ENCODE assay signal across 9 cellular contexts in genomic region chr14:23308721-23309445, GRCh38. TPM values are rescaled to one million over a fixed set of nuclear protein-coding genes. Genes with fewer than 3 reads are reported as not detected.
DNase-seq lines count a peak whose midpoint lies in the region; TF ChIP-seq lines count a peak whose summit lies in the region.
"Had no signal": no experiment of that assay in that cellular context is flagged by ENCODE, and none has a peak within 500 bp of the region (broad histone marks: within the 10 kb centered on the region; RNA-seq: fewer than 3 reads in every experiment).

No MANE protein-coding gene starts in this region.

- H4K20me1 ChIP-seq in smooth muscle cell (ENCODE audit: low read depth): peaks cover 46% of the 10 kb centered on the region

- peaks cover 6% of the 10 kb centered on the region for H3F3A ChIP-seq in smooth muscle cell (ENCODE audit: low read depth)

- no peak overlapping the region for H3K4me3 ChIP-seq in smooth muscle cell

- in situ Hi-C loops in GM13976 (cut with MboI; ENCODE audit: low sequenced_read_pairs, unreplicated experiment): no loop called here

- peaks cover 56% of the 10 kb centered on the region for H3K79me2 ChIP-seq in smooth muscle cell (ENCODE audit: low read depth)

- peaks cover 16% of the 10 kb centered on the region for H3K4me1 ChIP-seq in smooth muscle cell (ENCODE audit: low read depth)

- WGBS in smooth muscle cell (ENCODE audit: low lambda C conversion rate): 98% methylated on average over 17 of the region's 17 CpGs

- no peaks in the 10 kb centered on the region for H3K36me3 ChIP-seq in smooth muscle cell (ENCODE audit: low read depth)

- no peak overlapping the region for H2AFZ ChIP-seq in smooth muscle cell (ENCODE audit: low read depth)

- H3K9ac ChIP-seq in smooth muscle cell (ENCODE audit: low read depth): no peak overlapping the region

- no peak for TF ChIP-seq CTCF in VCaP (conservative IDR thresholded peaks at IDR 0.05)
- TF ChIP-seq CTCF in smooth muscle cell (IDR thresholded peaks at IDR 0.05; ENCODE audit: borderline replicate concordance, insufficient read depth, poor library complexity, severe bottlenecking): no peak
- no peak for TF ChIP-seq CTCF in GM13976 (IDR thresholded peaks at IDR 0.05; ENCODE audit: borderline replicate concordance, control extremely low read depth, extremely low read depth, insufficient read depth, missing control alignments)

- no peaks in the 10 kb centered on the region for H3K9me3 ChIP-seq in smooth muscle cell (replicated peaks; ENCODE audit: low read depth)

- no peaks in the 10 kb centered on the region for H3K27me3 ChIP-seq in smooth muscle cell (ENCODE audit: low read depth)

- no peak for DNase-seq in epithelial cell of prostate (ENCODE audit: low read depth, low spot score)
- DNase-seq in smooth muscle cell (lab: John Stamatoyannopoulos, UW; ENCODE audit: unreplicated experiment): no peak
- DNase-seq in NCI-H1417 (lab: John Stamatoyannopoulos, UW): no peak
- no peak for DNase-seq in GM13976 (ENCODE audit: low spot score)
- no peak for DNase-seq in stimulated activated naive CD4-positive, alpha-beta T cell treated with Interleukin-2 at 50 U/mL for 16 hours (lab: John Stamatoyannopoulos, UW)
- DNase-seq: DMS79, NCI-H1694, T-cell had no signal

- peak overlapping the region; percentile 99 for H3K4me2 ChIP-seq in smooth muscle cell

- H3K27ac ChIP-seq in VCaP (peak overlapping the region; percentile 87; the same call in 1 of the 2 replicates), epithelial cell of prostate (peak overlapping the region; percentile 87), smooth muscle cell (ENCODE audit: low read depth) (no peak overlapping the region)

RNA-seq across cellular contexts. Expression of gene BCL2L2, which starts 2.2 kb away (rescaled TPM):
- 11.7 and 13.2 TPM in 2 replicates for total RNA-seq in smooth muscle cell
- polyA plus RNA-seq in smooth muscle cell: 1.6 and 2.0 TPM in 2 replicates

RNA-seq across cellular contexts. Expression of gene PPP1R3E, which starts 6.2 kb away (rescaled TPM):
- total RNA-seq in smooth muscle cell: 1.7 and 2.0 TPM in 2 replicates
- polyA plus RNA-seq in smooth muscle cell: 0.71 and 1.5 TPM in 2 replicates

RNA-seq across cellular contexts. Expression of gene PABPN1, which starts 12.4 kb away (rescaled TPM):
- 48.3 and 52.3 TPM in 2 replicates for total RNA-seq in smooth muscle cell
- polyA plus RNA-seq in smooth muscle cell: 139 and 156 TPM in 2 replicates

RNA-seq across cellular contexts. Expression of gene HOMEZ, which starts 23.0 kb away (rescaled TPM):
- total RNA-seq in smooth muscle cell: 5.0 and 5.4 TPM in 2 replicates
- 4.9 and 5.1 TPM in 2 replicates for polyA plus RNA-seq in smooth muscle cell

RNA-seq across cellular contexts. Expression of gene SLC22A17, which starts 43.8 kb away (rescaled TPM):
- total RNA-seq in smooth muscle cell: 70.3 and 81.0 TPM in 2 replicates
- polyA plus RNA-seq in smooth muscle cell: 127 and 134 TPM in 2 replicates
